ENCODE assay signal across 11 cellular contexts in genomic region chr21:14877581-14878228, GRCh38.
DNase-seq lines count a peak whose midpoint lies in the region; ATAC-seq and TF ChIP-seq lines count a peak whose summit lies in the region.
"Had no signal": no experiment of that assay in that cellular context is flagged by ENCODE, and none has a peak within 500 bp of the region (broad histone marks: within the 10 kb centered on the region; RNA-seq: fewer than 3 reads in every experiment).

No MANE protein-coding gene starts in this region.

- no peak overlapping the region for H3K9ac ChIP-seq in fibroblast of lung (ENCODE audit: insufficient read depth, low read length)

- no peaks in the 10 kb centered on the region for H4K20me1 ChIP-seq in fibroblast of lung (ENCODE audit: control insufficient read depth, extremely low read depth, insufficient read depth, low read length)

- DNase-seq in activated naive CD8-positive, alpha-beta T cell treated with anti-CD3 and anti-CD28 coated beads, Interleukin-2, amount 50 U/mL, for 24 hours: no peak
- no peak for DNase-seq in activated naive CD8-positive, alpha-beta T cell treated with anti-CD3 and anti-CD28 coated beads for 36 hours
- DNase-seq in fibroblast of lung (ENCODE audit: low read depth in 2 of 2) (peak; percentile 47 to 65), upper lobe of right lung (no peak), NCI-H1105 (lab: John Stamatoyannopoulos, UW) (no peak), NCI-H345 (lab: John Stamatoyannopoulos, UW) (no peak)
- DNase-seq: activated CD4-positive, alpha-beta T cell treated with anti-CD3 and anti-CD28 coated beads for 48 hours; effector CD8-positive, alpha-beta T cell; NCI-H1930 had no signal

- H3K4me2 ChIP-seq in fibroblast of lung (ENCODE audit: extremely low read depth, insufficient read depth, low read length): peak overlapping the region; percentile 42

- H3K4me3 ChIP-seq in fibroblast of lung (replicated peaks in 1 of 4; ENCODE audit: control extremely low read depth in 1 of 4, insufficient read depth in 1 of 4, low read depth in 3 of 4, low read length in 4 of 4) (no peak overlapping the region), upper lobe of right lung (no peak overlapping the region)

- no peaks in the 10 kb centered on the region for H3K9me3 Mint-ChIP-seq in activated naive CD8-positive, alpha-beta T cell treated with anti-CD3 and anti-CD28 coated beads, Interleukin-2, amount 50 U/mL, for 24 hours
- no peaks in the 10 kb centered on the region for H3K9me3 Mint-ChIP-seq in activated naive CD8-positive, alpha-beta T cell treated with anti-CD3 and anti-CD28 coated beads for 36 hours

- H3K4me1 Mint-ChIP-seq in activated naive CD8-positive, alpha-beta T cell treated with anti-CD3 and anti-CD28 coated beads, Interleukin-2, amount 50 U/mL, for 24 hours: peaks cover 19% of the 10 kb centered on the region
- peaks cover 8% of the 10 kb centered on the region for H3K4me1 Mint-ChIP-seq in activated naive CD8-positive, alpha-beta T cell treated with anti-CD3 and anti-CD28 coated beads for 36 hours

- no peak overlapping the region for H3K27ac ChIP-seq in fibroblast of lung (ENCODE audit: insufficient read depth, low read length)
- no peak overlapping the region for H3K27ac ChIP-seq in upper lobe of right lung

- H3K27ac Mint-ChIP-seq in activated naive CD8-positive, alpha-beta T cell treated with anti-CD3 and anti-CD28 coated beads, Interleukin-2, amount 50 U/mL, for 24 hours: no peak overlapping the region
- no peak overlapping the region for H3K27ac Mint-ChIP-seq in activated naive CD8-positive, alpha-beta T cell treated with anti-CD3 and anti-CD28 coated beads for 36 hours

- H3K36me3 Mint-ChIP-seq in activated naive CD8-positive, alpha-beta T cell treated with anti-CD3 and anti-CD28 coated beads, Interleukin-2, amount 50 U/mL, for 24 hours (ENCODE audit: low read depth): no peaks in the 10 kb centered on the region
- H3K36me3 Mint-ChIP-seq in activated naive CD8-positive, alpha-beta T cell treated with anti-CD3 and anti-CD28 coated beads for 36 hours: no peaks in the 10 kb centered on the region

- H3K9me3 ChIP-seq in fibroblast of lung (ENCODE audit: control insufficient read depth, insufficient read depth, low read depth, low read length) (no peaks in the 10 kb centered on the region), upper lobe of right lung (no peaks in the 10 kb centered on the region)

- H2AFZ ChIP-seq in fibroblast of lung (ENCODE audit: low read length): no peak overlapping the region

- H3K4me1 ChIP-seq in fibroblast of lung (ENCODE audit: control insufficient read depth, extremely low read depth, insufficient read depth, low read length) (no peaks in the 10 kb centered on the region), upper lobe of right lung (peaks cover 13% of the 10 kb centered on the region)

- no peaks in the 10 kb centered on the region for H3K79me2 ChIP-seq in fibroblast of lung (ENCODE audit: control insufficient read depth, insufficient read depth, low read length)

- TF ChIP-seq CTCF in fibroblast of lung (conservative IDR thresholded peaks at IDR 0.05 in 1 of 2, IDR thresholded peaks at IDR 0.05 in 1 of 2; ENCODE audit: low read depth in 1 of 2, low read length in 2 of 2): no peak
- no peak for TF ChIP-seq CTCF in upper lobe of right lung (IDR thresholded peaks at IDR 0.05)

- H3K4me3 Mint-ChIP-seq in activated naive CD8-positive, alpha-beta T cell treated with anti-CD3 and anti-CD28 coated beads, Interleukin-2, amount 50 U/mL, for 24 hours: no peak overlapping the region
- no peak overlapping the region for H3K4me3 Mint-ChIP-seq in activated naive CD8-positive, alpha-beta T cell treated with anti-CD3 and anti-CD28 coated beads for 36 hours

- H3K27me3 Mint-ChIP-seq in activated naive CD8-positive, alpha-beta T cell treated with anti-CD3 and anti-CD28 coated beads, Interleukin-2, amount 50 U/mL, for 24 hours: no peaks in the 10 kb centered on the region
- no peaks in the 10 kb centered on the region for H3K27me3 Mint-ChIP-seq in activated naive CD8-positive, alpha-beta T cell treated with anti-CD3 and anti-CD28 coated beads for 36 hours

- peak; percentile 20 for ATAC-seq in activated naive CD8-positive, alpha-beta T cell treated with anti-CD3 and anti-CD28 coated beads, Interleukin-2, amount 50 U/mL, for 24 hours
- ATAC-seq in HG03565 (IDR thresholded peaks at IDR 0.05; ENCODE audit: unreplicated experiment): peak; percentile 43
- peak; percentile 44 for ATAC-seq in upper lobe of right lung
- no peak for ATAC-seq in GM19023 (IDR thresholded peaks at IDR 0.05; ENCODE audit: unreplicated experiment)

- intact Hi-C loops in upper lobe of right lung (cut with DNase I): no loop called here

- H3K27me3 ChIP-seq in fibroblast of lung (ENCODE audit: control insufficient read depth, insufficient read depth, low read length) (no peaks in the 10 kb centered on the region), upper lobe of right lung (no peaks in the 10 kb centered on the region)

- H3K36me3 ChIP-seq in fibroblast of lung (ENCODE audit: control insufficient read depth, insufficient read depth, low read length): no peaks in the 10 kb centered on the region
- H3K36me3 ChIP-seq in upper lobe of right lung: no peaks in the 10 kb centered on the region

Comparison
In these comparisons a context has a peak if more than half of its experiments do, and no peak if none do; other contexts are left out.
1. DNase-seq: peak in fibroblast of lung (2 of 2); none in activated naive CD8-positive, alpha-beta T cell treated with anti-CD3 and anti-CD28 coated beads, Interleukin-2, amount 50 U/mL, for 24 hours (single experiment), activated naive CD8-positive, alpha-beta T cell treated with anti-CD3 and anti-CD28 coated beads for 36 hours (single experiment), upper lobe of right lung (single experiment), NCI-H1105 (single experiment) and NCI-H345 (single experiment).